In genomic region chr1:67285780-67286488, GRCh38 we compare ENCODE assay signal across 8 cellular contexts. TPM values are rescaled to one million over a fixed set of nuclear protein-coding genes. Genes with fewer than 3 reads are reported as not detected.
DNase-seq lines count a peak whose midpoint lies in the region; ATAC-seq lines count a peak whose summit lies in the region.
"Had no signal": no experiment of that assay in that cellular context is flagged by ENCODE, and none has a peak within 500 bp of the region (broad histone marks: within the 10 kb centered on the region; RNA-seq: fewer than 3 reads in every experiment).

No MANE protein-coding gene starts in this region.

- ATAC-seq in GM18861 (IDR thresholded peaks at IDR 0.05; ENCODE audit: unreplicated experiment) (peak; percentile 98), GM21786 (IDR thresholded peaks at IDR 0.05; ENCODE audit: unreplicated experiment) (peak; percentile 95)

- in situ Hi-C loops in ACHN (cut with HindIII; ENCODE audit: low pct_ligation_motif_present, low pct_unique_long_range_greater_than_20kb, low sequenced_read_pairs), result no loop called here

- peak; percentile 71 for DNase-seq in HT1080 (ENCODE audit: low read depth)
- peak; percentile 40 for DNase-seq in kidney glomerular epithelial cell (lab: John Stamatoyannopoulos, UW)
- DNase-seq in dermis blood vessel endothelial cell, result no peak
- DNase-seq in cerebellar cortex (ENCODE audit: low spot score), result no peak
- DNase-seq in ACHN, result no peak

RNA-seq across cellular contexts. Expression of gene IL12RB2, which starts 21.7 kb away (rescaled TPM):
- total RNA-seq in HT1080 (2014; rRNA removed; shearing (Covaris generic)), result not detected in 2 replicates
- not detected in 2 replicates for polyA plus RNA-seq in HT1080 (2015; cell fraction: cytosol; rRNA removed)
- not detected in 2 replicates for polyA plus RNA-seq in HT1080 (2015; cell fraction: nucleus; rRNA removed)
- not detected in 2 replicates for total RNA-seq in dermis blood vessel endothelial cell
- total RNA-seq: ascending aorta had no signal

Comparison
In these comparisons a context has a peak if more than half of its experiments do, and no peak if none do; other contexts are left out.
1. DNase-seq: peak in HT1080 (single experiment) and kidney glomerular epithelial cell (single experiment); none in dermis blood vessel endothelial cell (single experiment), cerebellar cortex (single experiment) and ACHN (single experiment).